In genomic region chr16:9360075-9360474, GRCh38 we compare ENCODE assay signal across 24 cellular contexts.
"Had no signal": no experiment of that assay in that cellular context is flagged by ENCODE, and none has a peak within 500 bp of the region (broad histone marks: within the 10 kb centered on the region; RNA-seq: fewer than 3 reads in every experiment).

No MANE protein-coding gene starts in this region.

- H3K27ac ChIP-seq: coronary artery, dorsolateral prefrontal cortex, esophagus squamous epithelium, gastrocnemius medialis, heart right ventricle, left lung, lower lobe of right lung had no signal

- H3K36me3 ChIP-seq: esophagus squamous epithelium, gastrocnemius medialis, heart right ventricle, left lung, lower lobe of right lung had no signal

- H3K4me1 Mint-ChIP-seq: mesothelial cell of epicardium had no signal

- FAIRE-seq: colon, endothelial cell of umbilical vein, islet of Langerhans, keratinocyte had no signal

- H3K27me3 ChIP-seq: dorsolateral prefrontal cortex, esophagus squamous epithelium, gastrocnemius medialis, heart right ventricle, left lung had no signal

- H3K4me3 Mint-ChIP-seq: mesothelial cell of epicardium had no signal

- DNase-seq: dermis blood vessel endothelial cell; dorsolateral prefrontal cortex; effector CD4-positive, alpha-beta T cell; effector memory CD4-positive, alpha-beta T cell; esophagus squamous epithelium; foreskin fibroblast; foreskin melanocyte; gastrocnemius medialis; glutamatergic neuron; head of caudate nucleus; heart right ventricle; hippocampal formation; left cardiac atrium; left lung; left ventricle myocardium superior; lower lobe of right lung; mesenchymal stem cell; mucosa of descending colon had no signal

- H3K4me3 ChIP-seq: coronary artery, dorsolateral prefrontal cortex, esophagus squamous epithelium, gastrocnemius medialis, heart right ventricle, left lung, lower lobe of right lung, mucosa of descending colon had no signal

- H3K4me1 ChIP-seq: left lung, lower lobe of right lung had no signal

- ATAC-seq: gastrocnemius medialis, heart right ventricle, left cardiac atrium, left lung, left ventricle myocardium superior, lower lobe of right lung, mucosa of descending colon had no signal

- H3K27ac Mint-ChIP-seq: mesothelial cell of epicardium had no signal

- H3K9me3 ChIP-seq: esophagus squamous epithelium, gastrocnemius medialis, left lung, mucosa of descending colon had no signal
